8 cellular contexts compared by ENCODE assay signal in the genomic region with DNA sequence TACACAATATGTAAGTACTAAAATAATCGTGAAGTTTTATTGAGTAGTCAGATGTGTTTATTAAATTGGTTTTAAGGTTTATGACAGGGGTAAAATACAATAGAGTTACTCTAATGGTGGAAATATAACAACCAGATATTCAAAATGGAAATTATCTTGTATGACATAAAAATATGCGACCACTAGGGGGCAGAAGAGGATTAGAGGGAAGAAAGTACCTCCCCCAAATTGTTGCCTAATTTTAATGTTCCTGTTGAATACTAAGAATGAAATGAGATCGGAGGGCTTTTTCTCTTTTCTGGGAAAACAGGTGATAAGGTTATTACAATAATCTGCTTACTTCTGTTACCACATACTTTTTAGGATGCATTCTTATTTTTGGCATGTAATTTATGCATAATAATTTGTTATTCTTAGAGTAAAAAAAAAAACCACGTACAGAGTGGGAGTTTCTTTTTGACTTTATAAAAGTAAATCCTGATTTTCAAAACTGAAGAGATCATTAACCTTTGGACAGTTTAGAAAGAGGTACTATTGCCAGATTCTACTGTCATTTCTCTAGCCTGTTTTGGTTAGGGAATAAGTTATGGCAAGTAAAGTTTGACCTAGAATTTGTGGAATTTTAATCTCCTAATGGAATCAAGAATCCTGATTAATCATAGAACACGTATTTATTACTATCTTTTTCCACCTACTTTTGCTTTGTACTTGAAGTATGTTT.
DNase-seq lines count a peak whose midpoint lies in the region; ATAC-seq, FAIRE-seq and TF ChIP-seq lines count a peak whose summit lies in the region.

No MANE protein-coding gene starts in this region.

- in situ Hi-C loops in ACHN (cut with HindIII; ENCODE audit: low pct_ligation_motif_present, low pct_unique_long_range_greater_than_20kb, low sequenced_read_pairs), result no loop called here

- H3K27ac Mint-ChIP-seq in brain, result no peak overlapping the region
- no peak overlapping the region for H3K27ac Mint-ChIP-seq in activated T-cell treated with anti-CD3 and anti-CD28 coated beads, Interleukin-2, amount 50 U/mL, for 24 hours

- no peak for FAIRE-seq in urothelium cell line (lab: Jason Lieb, UNC)

- peaks cover 4 to 12% (median 5%) of the 10 kb centered on the region in 5 experiments for H3K9me3 Mint-ChIP-seq in brain
- H3K9me3 Mint-ChIP-seq in activated T-cell treated with anti-CD3 and anti-CD28 coated beads, Interleukin-2, amount 50 U/mL, for 24 hours, result no peaks in the 10 kb centered on the region

- peak overlapping the region in 1 of 5 experiments; percentile 0 for H3K4me3 Mint-ChIP-seq in brain
- H3K4me3 Mint-ChIP-seq in activated T-cell treated with anti-CD3 and anti-CD28 coated beads, Interleukin-2, amount 50 U/mL, for 24 hours, result no peak overlapping the region

- H3K27me3 Mint-ChIP-seq in brain, result peaks cover 3% of the 10 kb centered on the region
- no peaks in the 10 kb centered on the region for H3K27me3 Mint-ChIP-seq in activated T-cell treated with anti-CD3 and anti-CD28 coated beads, Interleukin-2, amount 50 U/mL, for 24 hours

- TF ChIP-seq CTCF in brain (conservative IDR thresholded peaks at IDR 0.05), result peak; percentile 65 to 79

- ATAC-seq in HG03432 (IDR thresholded peaks at IDR 0.05; ENCODE audit: unreplicated experiment), result peak; percentile 69

- H3K4me1 Mint-ChIP-seq in brain, result no peaks in the 10 kb centered on the region
- peaks cover 1% of the 10 kb centered on the region for H3K4me1 Mint-ChIP-seq in activated T-cell treated with anti-CD3 and anti-CD28 coated beads, Interleukin-2, amount 50 U/mL, for 24 hours (ENCODE audit: low read depth)

- H3K36me3 Mint-ChIP-seq in brain, result peaks cover 1% of the 10 kb centered on the region
- no peaks in the 10 kb centered on the region for H3K36me3 Mint-ChIP-seq in activated T-cell treated with anti-CD3 and anti-CD28 coated beads, Interleukin-2, amount 50 U/mL, for 24 hours (ENCODE audit: low read depth)

- DNase-seq in ACHN (peak; percentile 58), GM04504 (ENCODE audit: low read depth) (peak; percentile 44), NCI-H774 (lab: John Stamatoyannopoulos, UW) (peak; percentile 45), kidney glomerular epithelial cell (lab: John Stamatoyannopoulos, UW) (peak; percentile 28), urothelium cell line (ENCODE audit: low spot score) (peak; percentile 18)
- DNase-seq in activated T-cell treated with anti-CD3 and anti-CD28 coated beads, Interleukin-2, amount 50 U/mL, for 24 hours, result no peak
